In the genomic region with DNA sequence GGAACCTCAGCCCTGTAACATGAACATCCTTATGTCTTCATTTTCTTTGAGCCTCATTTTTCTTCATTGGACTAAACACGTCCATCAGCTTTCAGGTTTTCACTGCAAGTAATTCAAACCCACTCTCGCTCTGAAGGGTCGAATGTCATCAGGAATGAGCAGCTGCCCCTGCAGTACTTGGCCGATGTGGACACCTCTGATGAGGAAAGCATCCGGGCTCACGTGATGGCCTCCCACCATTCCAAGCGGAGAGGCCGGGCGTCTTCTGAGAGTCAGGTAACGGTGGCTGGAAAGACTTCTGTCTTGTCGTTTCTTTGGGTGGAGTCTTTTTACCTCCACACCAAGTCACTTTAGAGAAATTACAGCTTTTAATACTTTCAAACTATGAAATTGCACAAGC, we compare ENCODE assay signal across 21 cellular contexts. TPM values are rescaled to one million over a fixed set of nuclear protein-coding genes. Genes with fewer than 3 reads are reported as not detected.
DNase-seq lines count a peak whose midpoint lies in the region; ATAC-seq and TF ChIP-seq lines count a peak whose summit lies in the region.
"Had no signal": no experiment of that assay in that cellular context is flagged by ENCODE, and none has a peak within 500 bp of the region (broad histone marks: within the 10 kb centered on the region; RNA-seq: fewer than 3 reads in every experiment).

No MANE protein-coding gene starts in this region.

- H3K27me3 ChIP-seq in right atrium auricular region (no peaks in the 10 kb centered on the region), osteoblast (ENCODE audit: insufficient read depth, low read length) (no peaks in the 10 kb centered on the region)

- no peak overlapping the region for H3K4me2 ChIP-seq in osteoblast (ENCODE audit: insufficient read depth, low read length)

- no peak overlapping the region for H2AFZ ChIP-seq in osteoblast (ENCODE audit: low read length)
- H2AFZ ChIP-seq: GM23248 had no signal

- intact Hi-C loops in Right ventricle myocardium inferior (cut with DNase I) = no loop called here

- no peak for ATAC-seq in Right ventricle myocardium inferior
- ATAC-seq: CD8-positive, alpha-beta T cell; GM12878 had no signal

- DNase-seq in Right ventricle myocardium inferior (ENCODE audit: missing footprints) (peak; percentile 56), right atrium auricular region (ENCODE audit: low spot score) (no peak), osteoblast (ENCODE audit: insufficient read length, low spot score, missing footprints) (peak; percentile 41), mucosa of gallbladder (ENCODE audit: low spot score) (no peak), retina (no peak)
- no peak for DNase-seq in activated CD4-positive, alpha-beta T cell treated with anti-CD3 and anti-CD28 coated beads, Interleukin-2, amount 50 U/mL, for 48 hours
- DNase-seq: C1 segment of cervical spinal cord; Caco-2; CD4-positive, CD25-positive, alpha-beta regulatory T cell; CD8-positive, alpha-beta T cell; DMS79; EL; GDM1; GM23248; H7; HCEC 1CT had no signal

- no peaks in the 10 kb centered on the region for H3K79me2 ChIP-seq in osteoblast (ENCODE audit: insufficient read depth, low read length)

- H3K9me3 ChIP-seq in right atrium auricular region (no peaks in the 10 kb centered on the region), osteoblast (ENCODE audit: low read depth, low read length) (no peaks in the 10 kb centered on the region)
- H3K9me3 ChIP-seq: Caco-2 had no signal

- H3K4me3 ChIP-seq in right atrium auricular region (no peak overlapping the region), osteoblast (ENCODE audit: insufficient read depth, low read length) (no peak overlapping the region)
- H3K4me3 ChIP-seq: GM12878, GM23248 had no signal

- TF ChIP-seq CTCF in right atrium auricular region (IDR thresholded peaks at IDR 0.05) (no peak), C4-2B (conservative IDR thresholded peaks at IDR 0.05) (no peak), osteoblast (IDR thresholded peaks at IDR 0.05; ENCODE audit: extremely low read depth, low read depth, low read length) (no peak)

- no peaks in the 10 kb centered on the region for H4K20me1 ChIP-seq in osteoblast (ENCODE audit: insufficient read depth, low read length)

- no peaks in the 10 kb centered on the region for H3K4me1 ChIP-seq in right atrium auricular region
- no peaks in the 10 kb centered on the region for H3K4me1 ChIP-seq in osteoblast (ENCODE audit: insufficient read depth, low read length)
- H3K4me1 ChIP-seq: Caco-2 had no signal

- H3K36me3 ChIP-seq in right atrium auricular region (peaks cover 6% of the 10 kb centered on the region), osteoblast (ENCODE audit: insufficient read depth, low read length) (peaks cover 35% of the 10 kb centered on the region)

- H3K27ac ChIP-seq in right atrium auricular region (no peak overlapping the region), C4-2B (peak overlapping the region; percentile 39), osteoblast (ENCODE audit: low read depth, low read length) (no peak overlapping the region)
- H3K27ac ChIP-seq: 22Rv1, GM23248 had no signal

RNA-seq across cellular contexts. Expression of a gene that starts 39.1 kb away (rescaled TPM):
- total RNA-seq in Right ventricle myocardium inferior (not detected), right atrium auricular region (not detected), osteoblast (not detected in 2 replicates), mucosa of gallbladder (not detected)
- total RNA-seq: B cell; Caco-2; CD4-positive, CD25-positive, alpha-beta regulatory T cell; CD8-positive, alpha-beta T cell; GM12878; GM23248; H1; H7 had no signal

RNA-seq across cellular contexts. Expression of a gene that starts 40.2 kb away (rescaled TPM):
- 79.0 TPM for total RNA-seq in Right ventricle myocardium inferior
- total RNA-seq in right atrium auricular region = 100 to 1,000 TPM in 1 of 2 donors, 10 to 100 TPM in 1; 27.1 to 108 TPM
- total RNA-seq in osteoblast = 25.7 and 32.1 TPM in 2 replicates
- total RNA-seq in mucosa of gallbladder = 222 TPM
- total RNA-seq: B cell; Caco-2; CD8-positive, alpha-beta T cell had no signal

Comparison
In these comparisons a context has a peak if more than half of its experiments do, and no peak if none do; other contexts are left out.
1. DNase-seq: peak in Right ventricle myocardium inferior (single experiment) and osteoblast (single experiment); none in right atrium auricular region (single experiment), mucosa of gallbladder (single experiment), retina (single experiment) and activated CD4-positive, alpha-beta T cell treated with anti-CD3 and anti-CD28 coated beads, Interleukin-2, amount 50 U/mL, for 48 hours (0 of 2).